In genomic region chr20:942611-943010, GRCh38 we compare ENCODE assay signal across 34 cellular contexts. TPM values are rescaled to one million over a fixed set of nuclear protein-coding genes. Genes with fewer than 3 reads are reported as not detected.
"Had no signal": no experiment of that assay in that cellular context is flagged by ENCODE, and none has a peak within 500 bp of the region (broad histone marks: within the 10 kb centered on the region; RNA-seq: fewer than 3 reads in every experiment).

No MANE protein-coding gene starts in this region.

- H3K36me3 Mint-ChIP-seq: immature natural killer cell; naive thymus-derived CD4-positive, alpha-beta T cell; natural killer cell treated with Interleukin-12 subunit alpha and Interleukin-12 subunit beta and Interleukin-15 and Interleukin-18, amount 100 ng/mL, for 72 hours; stimulated activated naive B cell treated with anti-CD40 and anti-IgM and Interleukin-4, amounts not matched to agents 10 μg/mL and 1 μg/mL and 100 μg/mL, for 72 hours had no signal

- DNase-seq: heart left ventricle; hypothalamus; immature natural killer cell; left cardiac atrium; left lung; lower lobe of right lung; mammary epithelial cell; mesenchymal stem cell; midbrain; mucosa of descending colon; naive thymus-derived CD4-positive, alpha-beta T cell; pancreas; psoas muscle; stimulated activated CD4-positive, alpha-beta T cell treated with anti-CD3 and anti-CD28 coated beads, Interleukin-1b, Interleukin-23, amount 100 ng/mL, for 48 hours; stimulated activated CD4-positive, alpha-beta T cell treated with anti-CD3 and anti-CD28 coated beads, Interleukin-2, amount 100 ng/mL, for 48 hours; stimulated activated CD4-positive, alpha-beta T cell treated with anti-CD3 and anti-CD28 coated beads, Interleukin-4, amount 100 ng/mL, for 4 hours; stimulated activated CD8-positive, alpha-beta memory T cell treated with anti-CD3 and anti-CD28 coated beads, Interleukin-4, amount 100 ng/mL, for 48 hours; stimulated activated naive B cell treated with anti-CD40 and anti-IgM and Interleukin-4, amounts not matched to agents 10 μg/mL and 1 μg/mL and 100 μg/mL, for 72 hours; stimulated activated naive CD8-positive, alpha-beta T cell treated with anti-CD3 and anti-CD28 coated beads, Interleukin-15, Interleukin-2, amounts not matched to agents 100 U/mL and 50 U/mL, for 24 hours; stomach; testis; thyroid gland; transverse colon; upper lobe of left lung had no signal

- ATAC-seq: heart left ventricle; left cardiac atrium; left lung; lower lobe of right lung; mucosa of descending colon; naive thymus-derived CD4-positive, alpha-beta T cell; natural killer cell treated with Interleukin-12 subunit alpha and Interleukin-12 subunit beta and Interleukin-15 and Interleukin-18, amount 100 ng/mL, for 72 hours; pancreas; psoas muscle; right lobe of liver; stimulated activated naive B cell treated with anti-CD40 and anti-IgM and Interleukin-4, amounts not matched to agents 10 μg/mL and 1 μg/mL and 100 μg/mL, for 72 hours; stimulated activated naive CD8-positive, alpha-beta T cell treated with anti-CD3 and anti-CD28 coated beads, Interleukin-15, Interleukin-2, amounts not matched to agents 100 U/mL and 50 U/mL, for 24 hours had no signal

- H3K27ac Mint-ChIP-seq: immature natural killer cell; naive thymus-derived CD4-positive, alpha-beta T cell; natural killer cell treated with Interleukin-12 subunit alpha and Interleukin-12 subunit beta and Interleukin-15 and Interleukin-18, amount 100 ng/mL, for 72 hours; stimulated activated naive B cell treated with anti-CD40 and anti-IgM and Interleukin-4, amounts not matched to agents 10 μg/mL and 1 μg/mL and 100 μg/mL, for 72 hours had no signal

- H3K4me3 Mint-ChIP-seq: immature natural killer cell; naive thymus-derived CD4-positive, alpha-beta T cell; natural killer cell treated with Interleukin-12 subunit alpha and Interleukin-12 subunit beta and Interleukin-15 and Interleukin-18, amount 100 ng/mL, for 72 hours; stimulated activated naive B cell treated with anti-CD40 and anti-IgM and Interleukin-4, amounts not matched to agents 10 μg/mL and 1 μg/mL and 100 μg/mL, for 72 hours had no signal

- H3K4me3 ChIP-seq: heart left ventricle, left lung, lower lobe of right lung, mucosa of descending colon, pancreas, psoas muscle, right lobe of liver, smooth muscle cell, stomach, testis, thyroid gland, transverse colon, upper lobe of left lung, vagina had no signal

- H3K27ac ChIP-seq: heart left ventricle, left lung, lower lobe of right lung, pancreas, psoas muscle, right lobe of liver, stomach, testis, thyroid gland, transverse colon, upper lobe of left lung, vagina had no signal

- H3K4me1 Mint-ChIP-seq: immature natural killer cell; naive thymus-derived CD4-positive, alpha-beta T cell; stimulated activated naive B cell treated with anti-CD40 and anti-IgM and Interleukin-4, amounts not matched to agents 10 μg/mL and 1 μg/mL and 100 μg/mL, for 72 hours had no signal

- H3K9me3 Mint-ChIP-seq: immature natural killer cell; naive thymus-derived CD4-positive, alpha-beta T cell; natural killer cell treated with Interleukin-12 subunit alpha and Interleukin-12 subunit beta and Interleukin-15 and Interleukin-18, amount 100 ng/mL, for 72 hours had no signal

RNA-seq across cellular contexts. Expression of gene ANGPT4, which starts 26.5 kb away (rescaled TPM):
- total RNA-seq: kidney epithelial cell; myocyte; naive thymus-derived CD4-positive, alpha-beta T cell; natural killer cell treated with Interleukin-12 subunit alpha and Interleukin-12 subunit beta and Interleukin-15 and Interleukin-18, amount 100 ng/mL, for 72 hours; smooth muscle cell had no signal

RNA-seq across cellular contexts. Expression of gene RSPO4, which starts 59.5 kb away (rescaled TPM):
- total RNA-seq: liver, mammary epithelial cell, myocyte, omental fat pad, skeletal muscle tissue, stomach, transverse colon, urinary bladder, vagina had no signal
